In the genomic region with DNA sequence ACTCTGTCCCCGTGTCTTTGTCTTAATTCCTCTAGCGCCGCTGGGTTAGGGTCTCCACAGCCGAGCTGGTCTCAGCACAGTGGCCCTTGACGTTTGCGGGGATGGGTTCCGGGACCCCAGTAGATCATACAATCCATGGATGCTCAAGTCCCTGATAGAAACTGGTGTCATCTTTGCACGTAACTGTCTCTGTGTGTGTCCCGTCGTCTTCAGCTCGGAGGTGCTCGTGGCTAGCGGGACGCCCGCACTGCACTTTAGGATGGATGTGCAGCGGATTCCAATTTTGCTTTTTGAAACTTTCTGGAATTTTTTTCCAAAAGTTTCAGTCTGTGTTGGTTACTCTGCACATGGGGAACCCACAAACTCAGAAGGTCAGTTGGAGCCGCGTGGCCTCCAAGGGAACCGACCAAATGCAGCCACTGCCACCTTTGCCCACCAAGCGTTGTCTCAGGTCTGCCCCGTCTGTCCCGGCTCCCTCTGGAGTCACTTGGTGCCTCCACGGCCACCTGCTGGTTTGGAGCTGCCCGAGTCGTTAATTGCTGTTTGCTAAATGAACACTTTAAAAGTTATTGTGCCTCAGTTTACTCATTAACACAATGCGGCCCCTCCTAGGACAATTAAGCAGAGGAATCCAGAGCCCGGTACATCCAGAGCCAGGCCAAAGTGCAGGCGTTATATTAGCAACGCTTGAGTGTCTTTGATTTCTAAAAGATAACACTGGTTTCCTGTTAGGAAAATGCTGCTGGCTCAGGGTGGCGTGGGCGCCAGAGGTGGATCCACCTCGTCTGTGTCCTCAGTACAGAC, we compare ENCODE assay signal across 20 cellular contexts. TPM values are rescaled to one million over a fixed set of nuclear protein-coding genes. Genes with fewer than 3 reads are reported as not detected.
"Had no signal": no experiment of that assay in that cellular context is flagged by ENCODE, and none has a peak within 500 bp of the region (broad histone marks: within the 10 kb centered on the region; RNA-seq: fewer than 3 reads in every experiment).

No MANE protein-coding gene starts in this region.

- H3K36me3 Mint-ChIP-seq: activated naive CD8-positive, alpha-beta T cell treated with anti-CD3 and anti-CD28 coated beads for 36 hours; brain; stimulated activated naive B cell treated with anti-CD40 and anti-IgM and Interleukin-4, amounts not matched to agents 10 μg/mL and 1 μg/mL and 100 μg/mL, for 72 hours had no signal

- H3K27me3 Mint-ChIP-seq: activated CD8-positive, alpha-beta T cell treated with anti-CD3 and anti-CD28 coated beads for 36 hours; activated naive CD8-positive, alpha-beta T cell treated with anti-CD3 and anti-CD28 coated beads for 36 hours had no signal

- H3K4me3 ChIP-seq: colonic mucosa, esophagus muscularis mucosa, tibial artery had no signal

- H3K9me3 ChIP-seq: colonic mucosa, esophagus muscularis mucosa, tibial artery had no signal

- H3K36me3 ChIP-seq: colonic mucosa, esophagus muscularis mucosa, tibial artery had no signal

- H3K4me3 Mint-ChIP-seq: activated B cell treated with CpG ODN at 0.5 μM for 24 hours; activated CD8-positive, alpha-beta T cell treated with anti-CD3 and anti-CD28 coated beads for 36 hours; activated naive CD8-positive, alpha-beta T cell treated with anti-CD3 and anti-CD28 coated beads for 36 hours; brain; nephron progenitor cell; stimulated activated naive B cell treated with anti-CD40 and anti-IgM and Interleukin-4, amounts not matched to agents 10 μg/mL and 1 μg/mL and 100 μg/mL, for 72 hours had no signal

- H3K4me1 ChIP-seq: tibial artery had no signal

- ATAC-seq: activated CD8-positive, alpha-beta T cell treated with anti-CD3 and anti-CD28 coated beads for 36 hours; stimulated activated naive B cell treated with anti-CD40 and anti-IgM and Interleukin-4, amounts not matched to agents 10 μg/mL and 1 μg/mL and 100 μg/mL, for 72 hours had no signal

- H3K27ac Mint-ChIP-seq: activated B cell treated with CpG ODN at 0.5 μM for 24 hours; activated CD8-positive, alpha-beta T cell treated with anti-CD3 and anti-CD28 coated beads for 36 hours; activated naive CD8-positive, alpha-beta T cell treated with anti-CD3 and anti-CD28 coated beads for 36 hours; nephron progenitor cell; stimulated activated naive B cell treated with anti-CD40 and anti-IgM and Interleukin-4, amounts not matched to agents 10 μg/mL and 1 μg/mL and 100 μg/mL, for 72 hours had no signal

- H3K9me3 Mint-ChIP-seq: activated B cell treated with CpG ODN at 0.5 μM for 24 hours; activated CD8-positive, alpha-beta T cell treated with anti-CD3 and anti-CD28 coated beads for 36 hours; activated naive CD8-positive, alpha-beta T cell treated with anti-CD3 and anti-CD28 coated beads for 36 hours; brain; nephron progenitor cell; stimulated activated naive B cell treated with anti-CD40 and anti-IgM and Interleukin-4, amounts not matched to agents 10 μg/mL and 1 μg/mL and 100 μg/mL, for 72 hours had no signal

- FAIRE-seq: urothelium cell line had no signal

- H3K27ac ChIP-seq: colonic mucosa, esophagus muscularis mucosa, tibial artery had no signal

- DNase-seq: activated B cell treated with CpG ODN at 0.5 μM for 24 hours; activated CD4-positive, alpha-beta T cell treated with anti-CD3 and anti-CD28 coated beads for 48 hours; activated CD8-positive, alpha-beta T cell treated with anti-CD3 and anti-CD28 coated beads for 36 hours; activated gamma-delta T cell; activated naive CD8-positive, alpha-beta T cell treated with anti-CD3 and anti-CD28 coated beads for 36 hours; activated T-cell treated with anti-CD3 and anti-CD28 coated beads, Interleukin-2, amount 50 U/mL, for 48 hours; amygdala; central memory CD4-positive, alpha-beta T cell; colonic mucosa; hypothalamus; nephron progenitor cell; stimulated activated CD4-positive, alpha-beta T cell treated with anti-CD3 and anti-CD28 coated beads, Interleukin-4, amount 100 ng/mL, for 1 hour; stimulated activated naive B cell treated with anti-CD40 and anti-IgM and Interleukin-4, amounts not matched to agents 10 μg/mL and 1 μg/mL and 100 μg/mL, for 72 hours; tibial artery had no signal

RNA-seq across cellular contexts. Expression of gene DPEP1, which starts 5.3 kb away (rescaled TPM):
- total RNA-seq: activated B cell treated with CpG ODN at 0.5 μM for 24 hours; activated CD8-positive, alpha-beta T cell treated with anti-CD3 and anti-CD28 coated beads for 36 hours; fibroblast of villous mesenchyme; osteocyte; T-helper 2 cell treated with Interferon-gamma antibody and Interleukin-4, amounts not matched to agents 100 ng/mL and 5 ng/mL, for 36 hours had no signal
